Comparison of ENCODE assay signal across 1 cellular context in genomic region chr2:237438082-237438925, GRCh38.
TF ChIP-seq lines count a peak whose summit lies in the region.

No MANE protein-coding gene starts in this region.

TF ChIP-seq in WTC11, 78 proteins besides CTCF, POLR2A, EP300 and RAD21:
- TF ChIP-seq ZSCAN18 (CRISPR knock-in tag; IDR thresholded peaks at IDR 0.05) (0 out of 2 replicates have a peak, but pooled peaks have one; percentile 3), ELF4 (CRISPR knock-in tag; IDR thresholded peaks at IDR 0.05; ENCODE audit: low read depth) (no peak), ZNF671 (CRISPR knock-in tag; IDR thresholded peaks at IDR 0.05) (no peak), E2F5 (CRISPR knock-in tag; IDR thresholded peaks at IDR 0.05) (no peak), ATF2 (CRISPR knock-in tag; IDR thresholded peaks at IDR 0.05; ENCODE audit: borderline replicate concordance, low read depth) (no peak), NFYB (CRISPR knock-in tag; conservative IDR thresholded peaks at IDR 0.05; ENCODE audit: low read depth) (no peak), ZNF423 (CRISPR knock-in tag; IDR thresholded peaks at IDR 0.05) (no peak), ZNF263 (CRISPR knock-in tag; IDR thresholded peaks at IDR 0.05; ENCODE audit: low read depth) (no peak), ZNF416 (CRISPR knock-in tag; IDR thresholded peaks at IDR 0.05) (no peak), SMAD3 (CRISPR knock-in tag; IDR thresholded peaks at IDR 0.05; ENCODE audit: borderline replicate concordance) (no peak), E2F1 (CRISPR knock-in tag; IDR thresholded peaks at IDR 0.05) (no peak), CBFB (CRISPR knock-in tag; IDR thresholded peaks at IDR 0.05; ENCODE audit: low read depth) (no peak), SP1 (CRISPR knock-in tag; conservative IDR thresholded peaks at IDR 0.05) (0 out of 2 replicates have a peak, but pooled peaks have one; percentile 14), ZBTB21 (CRISPR knock-in tag; IDR thresholded peaks at IDR 0.05; ENCODE audit: borderline replicate concordance) (no peak), ZBTB43 (CRISPR knock-in tag; IDR thresholded peaks at IDR 0.05) (no peak), GRHL2 (CRISPR knock-in tag; IDR thresholded peaks at IDR 0.05; ENCODE audit: insufficient replicate concordance, severe bottlenecking) (no peak), E2F4 (CRISPR knock-in tag; IDR thresholded peaks at IDR 0.05; ENCODE audit: borderline replicate concordance, low read depth) (no peak)
